8 cellular contexts compared by ENCODE assay signal in genomic region chr1:10794724-10795304, GRCh38. TPM values are rescaled to one million over a fixed set of nuclear protein-coding genes. Genes with fewer than 3 reads are reported as not detected.
DNase-seq lines count a peak whose midpoint lies in the region; ATAC-seq and TF ChIP-seq lines count a peak whose summit lies in the region.

No MANE protein-coding gene starts in this region.

- H3K9me3 ChIP-seq in ascending aorta, result no peaks in the 10 kb centered on the region
- no peaks in the 10 kb centered on the region for H3K9me3 ChIP-seq in tibial artery

- H3K4me1 ChIP-seq in ascending aorta, result peaks cover 6 to 28% of the 10 kb centered on the region in 2 donors
- peaks cover 0 to 48% (median 36%) of the 10 kb centered on the region in 4 donors for H3K4me1 ChIP-seq in tibial artery

- intact Hi-C loops in ascending aorta (cut with DNase I) (loop anchor here (2.0 to 5.0 kb wide), 8 partner anchors 68 to 477 kb away; partner anchors contain the start of gene UBIAD1), tibial artery (cut with DNase I; ENCODE audit: low total_unique reads) (loop anchor here (5.0 to 10.0 kb wide), 2 partner anchors 110 to 283 kb away; no protein-coding TSS in a partner anchor)

- H3K27me3 ChIP-seq in ascending aorta (no peaks in the 10 kb centered on the region), tibial artery (peaks cover 0 to 41% of the 10 kb centered on the region in 2 donors)

- peak; percentile 19 for ATAC-seq in left lobe of liver

- TF ChIP-seq CTCF in ascending aorta (IDR thresholded peaks at IDR 0.05) (no peak), tibial artery (IDR thresholded peaks at IDR 0.05) (no peak)

- peak overlapping the region in 1 of 2 donors; percentile 40 for H3K27ac ChIP-seq in ascending aorta
- H3K27ac ChIP-seq in tibial artery, result peak overlapping the region; percentile 23 to 35

- peak; percentile 17 for DNase-seq in stimulated activated CD4-positive, alpha-beta T cell treated with anti-CD3 and anti-CD28 coated beads, Interleukin-15, amount 100 ng/mL, for 24 hours
- DNase-seq in stimulated activated CD4-positive, alpha-beta T cell treated with anti-CD3 and anti-CD28 coated beads, Interleukin-4, amount 100 ng/mL, for 4 hours, result no peak
- DNase-seq in ascending aorta (ENCODE audit: low spot score in 2 of 2) (no peak), left lobe of liver (ENCODE audit: low spot score) (no peak), tibial artery (no peak), Kasumi-1 (lab: John Stamatoyannopoulos, UW) (no peak), hippocampal formation (lab: John Stamatoyannopoulos, UW) (no peak)
- no peak for DNase-seq in effector CD4-positive, alpha-beta T cell

- H3K4me3 ChIP-seq in ascending aorta, result peak overlapping the region; percentile 65 to 74
- peak overlapping the region; percentile 58 to 75 for H3K4me3 ChIP-seq in tibial artery

- H3K36me3 ChIP-seq in ascending aorta (no peaks in the 10 kb centered on the region), tibial artery (no peaks in the 10 kb centered on the region)

RNA-seq across cellular contexts. Expression of gene CASZ1, which starts 1.6 kb away (rescaled TPM):
- 25.8 TPM for total RNA-seq in ascending aorta
- 4.8 TPM for total RNA-seq in left lobe of liver
